1 cellular context compared by ENCODE assay signal in the genomic region with DNA sequence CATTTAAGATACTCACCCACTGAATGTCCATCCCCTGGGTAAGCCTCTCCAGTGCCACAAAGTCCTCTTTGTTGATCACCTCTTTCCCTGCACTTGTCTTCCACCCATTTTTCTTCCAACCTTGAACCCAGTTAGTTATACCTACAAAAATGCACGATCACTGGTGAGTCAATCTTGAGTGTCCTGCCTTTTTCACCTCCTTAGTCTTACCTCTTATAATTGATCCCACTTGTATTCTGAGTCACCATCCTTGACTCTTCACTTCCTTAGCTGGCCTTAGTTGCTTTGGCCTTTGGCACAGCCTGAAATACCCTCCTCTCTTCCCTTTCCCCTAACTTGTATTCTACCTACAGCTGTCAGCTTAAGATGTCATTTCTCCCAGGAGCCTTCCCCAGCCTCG.
TF ChIP-seq lines count a peak whose summit lies in the region.

No MANE protein-coding gene starts in this region.

TF ChIP-seq in K562, 482 proteins besides CTCF, POLR2A, EP300 and RAD21:
- no peak for TF ChIP-seq ZNF583 (CRISPR knock-in tag; IDR thresholded peaks at IDR 0.05)
- peak; percentile 58 for TF ChIP-seq RBM25 (IDR thresholded peaks at IDR 0.05; ENCODE audit: low read depth, low read length, severe bottlenecking)
- 0 out of 2 replicates have a peak, but pooled peaks have one; percentile 39 for TF ChIP-seq BCOR (IDR thresholded peaks at IDR 0.05)
- TF ChIP-seq SMARCA5 (IDR thresholded peaks at IDR 0.05), result no peak
